Comparison of ENCODE assay signal across 14 cellular contexts in the genomic region with DNA sequence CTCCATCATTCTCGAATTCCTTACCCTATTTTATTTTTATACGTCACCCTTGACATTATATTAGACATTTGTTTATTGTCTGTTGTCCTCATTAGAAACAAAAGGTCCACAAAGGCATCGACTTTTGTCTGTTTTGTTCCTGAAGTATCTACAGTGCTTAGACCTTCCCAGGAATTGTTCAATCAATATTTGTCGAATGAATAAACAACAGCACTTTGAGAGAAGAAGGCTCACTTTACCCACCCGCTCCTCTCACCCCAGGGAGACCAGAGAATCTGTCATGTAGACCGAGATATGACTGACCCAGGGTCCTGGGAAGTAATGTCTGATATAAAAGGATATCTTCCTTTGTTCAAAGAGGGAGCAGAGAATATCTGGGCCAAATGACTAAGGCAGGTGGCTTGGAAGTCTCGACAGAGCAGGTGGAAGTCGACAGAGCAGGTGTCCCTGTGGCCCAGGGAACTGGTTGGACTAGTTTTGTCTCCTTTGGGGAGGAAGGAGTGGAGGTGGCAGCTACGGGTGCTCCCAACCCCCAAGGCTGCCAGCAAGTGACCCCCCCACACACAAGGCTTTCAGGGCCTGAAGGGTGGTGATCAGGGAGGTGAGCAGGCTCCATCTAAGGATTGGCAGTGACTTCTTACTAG. TPM values are rescaled to one million over a fixed set of nuclear protein-coding genes. Genes with fewer than 3 reads are reported as not detected.
DNase-seq lines count a peak whose midpoint lies in the region; ATAC-seq and TF ChIP-seq lines count a peak whose summit lies in the region.
"Had no signal": no experiment of that assay in that cellular context is flagged by ENCODE, and none has a peak within 500 bp of the region (broad histone marks: within the 10 kb centered on the region; RNA-seq: fewer than 3 reads in every experiment).

No MANE protein-coding gene starts in this region.

- H3K4me1 ChIP-seq in body of pancreas = peaks cover 43% of the 10 kb centered on the region
- H3K4me1 ChIP-seq: ascending aorta, right lobe of liver had no signal

- H3K9me3 ChIP-seq in body of pancreas (no peaks in the 10 kb centered on the region), MG63 (no peaks in the 10 kb centered on the region)
- H3K9me3 ChIP-seq: ascending aorta, right lobe of liver had no signal

- H3K27me3 ChIP-seq in body of pancreas (no peaks in the 10 kb centered on the region), MG63 (no peaks in the 10 kb centered on the region)
- H3K27me3 ChIP-seq: ascending aorta, right lobe of liver had no signal

- ATAC-seq in body of pancreas (peak; percentile 96), HG03196 (IDR thresholded peaks at IDR 0.05; ENCODE audit: unreplicated experiment) (no peak), HG03460 (IDR thresholded peaks at IDR 0.05; ENCODE audit: unreplicated experiment) (no peak)
- ATAC-seq: Right ventricle myocardium inferior had no signal

- no peak for TF ChIP-seq CTCF in C4-2B (conservative IDR thresholded peaks at IDR 0.05)
- no peak for TF ChIP-seq CTCF in body of pancreas (IDR thresholded peaks at IDR 0.05)

- H3K36me3 ChIP-seq in body of pancreas (replicated peaks in 1 of 2; ENCODE audit: insufficient read depth in 1 of 2, low read depth in 2 of 2) (no peaks in the 10 kb centered on the region), MG63 (no peaks in the 10 kb centered on the region)
- H3K36me3 ChIP-seq: right lobe of liver, WERI-Rb-1 had no signal

- peak overlapping the region; percentile 52 for H3K27ac ChIP-seq in C4-2B
- peak overlapping the region; percentile 76 to 87 (median 82) for H3K27ac ChIP-seq in body of pancreas
- H3K27ac ChIP-seq: ascending aorta, right lobe of liver, WERI-Rb-1 had no signal

- no peak overlapping the region for H3K4me3 ChIP-seq in body of pancreas
- H3K4me3 ChIP-seq in MG63 = no peak overlapping the region
- H3K4me3 ChIP-seq: ascending aorta, right lobe of liver had no signal

- DNase-seq in NCI-H128 (lab: John Stamatoyannopoulos, UW; ENCODE audit: unreplicated experiment) (peak; percentile 18), body of pancreas (peak; percentile 79 to 92 (median 90)), mucosa of gallbladder (ENCODE audit: low spot score) (peak; percentile 84), A172 (ENCODE audit: low spot score) (no peak), MG63 (no peak)
- DNase-seq: hippocampal formation, NCI-H1092, right lobe of liver, WERI-Rb-1 had no signal

- 25 to 26% methylated on average over 9 of the region's 9 CpGs for WGBS in body of pancreas, 2 donors

- TF ChIP-seq POLR2A in body of pancreas (IDR thresholded peaks at IDR 0.05) = peak in 2 of 3 donors; percentile 30 to 33

- intact Hi-C loops in body of pancreas (cut with DNase I) = no loop called here

RNA-seq across cellular contexts. Expression of gene CHMP4B, which starts 14.8 kb away (rescaled TPM):
- total RNA-seq in body of pancreas (10 to 100 TPM; 24.1 to 43.3 TPM), mucosa of gallbladder (117 TPM)
- 74.7 and 86.5 TPM in 2 replicates for total RNA-seq in A172 (2014; rRNA removed; shearing (Covaris generic))
- 73.9 and 82.3 TPM in 2 replicates for total RNA-seq in MG63 (2014; rRNA removed; shearing (Covaris generic); ENCODE audit: low replicate concordance)

Comparison
In these comparisons a context has a peak if more than half of its experiments do, and no peak if none do; other contexts are left out.
1. DNase-seq: peak in NCI-H128 (single experiment), body of pancreas (4 of 4) and mucosa of gallbladder (single experiment); none in A172 (single experiment) and MG63 (single experiment).